In the genomic region with DNA sequence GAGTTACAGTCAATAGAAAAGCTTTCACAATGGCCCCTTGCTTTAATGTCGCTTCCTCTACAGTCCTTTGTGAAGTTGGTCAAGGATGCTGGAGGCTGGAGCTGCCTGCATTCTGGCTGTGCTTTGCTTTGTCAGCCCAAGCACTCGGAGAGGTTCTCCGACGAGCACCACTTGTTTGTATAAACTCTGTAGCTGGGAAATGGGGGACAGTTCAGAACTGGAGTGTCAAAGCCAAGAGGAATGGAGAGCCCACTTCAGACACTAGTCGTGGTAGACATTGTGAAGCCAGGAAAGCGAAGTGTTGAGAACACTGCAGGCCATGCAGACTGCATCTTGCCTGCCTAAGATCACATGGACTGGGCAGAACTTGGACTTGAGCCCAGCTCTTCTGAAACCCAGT, we compare ENCODE assay signal across 19 cellular contexts.
DNase-seq lines count a peak whose midpoint lies in the region; ATAC-seq, FAIRE-seq and TF ChIP-seq lines count a peak whose summit lies in the region.
"Had no signal": no experiment of that assay in that cellular context is flagged by ENCODE, and none has a peak within 500 bp of the region (broad histone marks: within the 10 kb centered on the region; RNA-seq: fewer than 3 reads in every experiment).

No MANE protein-coding gene starts in this region.

- H3K9ac ChIP-seq in H1 (replicated peaks in 1 of 4; ENCODE audit: extremely low read depth in 1 of 4, low read depth in 3 of 4, low read length in 3 of 4) = no peak overlapping the region
- H3K9ac ChIP-seq: BLaER1 treated with 17β-estradiol and CSF1 and Interleukin-3, amounts not matched to agents 10 nM and 100 nM had no signal

- no peak overlapping the region for H2BK120ac ChIP-seq in H1 (replicated peaks; ENCODE audit: low read depth, low read length)

- no peak overlapping the region for H2BK15ac ChIP-seq in H1 (ENCODE audit: low read length)

- no peaks in the 10 kb centered on the region for H3K79me1 ChIP-seq in H1 (ENCODE audit: low read depth, low read length)

- WGBS in H1 (ENCODE audit: extremely low coverage in 1 of 2, insufficient coverage in 1 of 2, insufficient read length in 1 of 2, insufficient replicate concordance in 2 of 2, low coverage in 1 of 2, low lambda C conversion rate in 2 of 2, missing lambda C conversion rate in 1 of 2), 2 experiments = 95% methylated on average over 6 of the region's 6 CpGs; no CpG with 5 or more reads in 1 of the 2 experiments
- 95% methylated on average over 6 of the region's 6 CpGs for WGBS in suprapubic skin
- 89 to 95% (median 93%) methylated on average over 6 of the region's 6 CpGs for WGBS in psoas muscle, 3 donors

- no peak overlapping the region for H3K23ac ChIP-seq in H1 (ENCODE audit: insufficient read length)

- H3K36me3 ChIP-seq in H1 (ENCODE audit: control insufficient read depth in 2 of 4, insufficient read depth in 4 of 4, low read length in 3 of 4) = no peaks in the 10 kb centered on the region
- no peaks in the 10 kb centered on the region for H3K36me3 ChIP-seq in suprapubic skin
- no peaks in the 10 kb centered on the region for H3K36me3 ChIP-seq in psoas muscle (ENCODE audit: insufficient read depth in 1 of 2, low read depth in 1 of 2)
- H3K36me3 ChIP-seq: BLaER1 treated with 17β-estradiol and CSF1 and Interleukin-3, amounts not matched to agents 10 nM and 100 nM; Peyer's patch had no signal

- H3K79me2 ChIP-seq in H1 (ENCODE audit: control insufficient read depth in 1 of 2, insufficient read depth in 2 of 2, low read length in 2 of 2) = no peaks in the 10 kb centered on the region

- FAIRE-seq in H1 (lab: Jason Lieb, UNC) = no peak
- FAIRE-seq: H54, HepG2 had no signal

- no peak for ATAC-seq in psoas muscle
- ATAC-seq: CD8-positive, alpha-beta T cell; HepG2; Right ventricle myocardium inferior had no signal

- no peak overlapping the region for H4K5ac ChIP-seq in H1 (ENCODE audit: insufficient read length, low read depth, low read length)

- no peaks in the 10 kb centered on the region for H3K4me1 ChIP-seq in H1 (replicated peaks in 1 of 4; ENCODE audit: control insufficient read depth in 3 of 4, insufficient read depth in 4 of 4, low read length in 3 of 4)
- peaks cover 37% of the 10 kb centered on the region for H3K4me1 ChIP-seq in suprapubic skin
- peaks cover 4% of the 10 kb centered on the region for H3K4me1 ChIP-seq in psoas muscle
- H3K4me1 ChIP-seq: Peyer's patch had no signal

- H3K27me3 ChIP-seq in H1 (replicated peaks in 1 of 4; ENCODE audit: control insufficient read depth in 3 of 4, extremely low read depth in 1 of 4, insufficient read depth in 3 of 4, low read length in 3 of 4) = no peaks in the 10 kb centered on the region; a peak in 1 of 7 replicates
- no peaks in the 10 kb centered on the region for H3K27me3 ChIP-seq in suprapubic skin
- no peaks in the 10 kb centered on the region for H3K27me3 ChIP-seq in psoas muscle (ENCODE audit: insufficient read depth in 3 of 3, low read length in 2 of 3)
- H3K27me3 ChIP-seq: BLaER1 treated with 17β-estradiol and CSF1 and Interleukin-3, amounts not matched to agents 10 nM and 100 nM; Peyer's patch had no signal

- no peak overlapping the region for H3K27ac ChIP-seq in H1 (ENCODE audit: low read depth, low read length)
- H3K27ac ChIP-seq in suprapubic skin = peak overlapping the region; percentile 43
- H3K27ac ChIP-seq in psoas muscle = no peak overlapping the region
- H3K27ac ChIP-seq: BLaER1 treated with 17β-estradiol and CSF1 and Interleukin-3, amounts not matched to agents 10 nM and 100 nM; Peyer's patch had no signal

- H3K4me3 ChIP-seq in H1 (ENCODE audit: extremely low read depth in 1 of 4, insufficient read depth in 2 of 4, low read depth in 3 of 4, low read length in 4 of 4) (no peak overlapping the region), suprapubic skin (no peak overlapping the region), psoas muscle (no peak overlapping the region)
- H3K4me3 ChIP-seq: BLaER1 treated with 17β-estradiol and CSF1 and Interleukin-3, amounts not matched to agents 10 nM and 100 nM; Peyer's patch had no signal

- H4K8ac ChIP-seq in H1 (ENCODE audit: extremely low read depth, insufficient read depth, low read length) = no peak overlapping the region

- H4K20me1 ChIP-seq in H1 (replicated peaks in 1 of 2; ENCODE audit: control insufficient read depth in 1 of 2, insufficient read depth in 2 of 2, low read length in 2 of 2) = no peaks in the 10 kb centered on the region
- H4K20me1 ChIP-seq: BLaER1 treated with 17β-estradiol and CSF1 and Interleukin-3, amounts not matched to agents 10 nM and 100 nM had no signal

- H2BK20ac ChIP-seq in H1 (ENCODE audit: low read length) = no peak overlapping the region

- H3K9me3 ChIP-seq in H1 (ENCODE audit: insufficient read depth in 2 of 2, low read depth in 1 of 2, low read length in 1 of 2) = no peaks in the 10 kb centered on the region
- H3K9me3 ChIP-seq in suprapubic skin = no peaks in the 10 kb centered on the region
- no peaks in the 10 kb centered on the region for H3K9me3 ChIP-seq in psoas muscle
- H3K9me3 ChIP-seq: BLaER1 treated with 17β-estradiol and CSF1 and Interleukin-3, amounts not matched to agents 10 nM and 100 nM; Peyer's patch had no signal

- no peak overlapping the region for H3K4me2 ChIP-seq in H1 (ENCODE audit: insufficient read depth in 1 of 2, low read depth in 2 of 2, low read length in 2 of 2)
- H3K4me2 ChIP-seq: BLaER1 treated with 17β-estradiol and CSF1 and Interleukin-3, amounts not matched to agents 10 nM and 100 nM had no signal

- no peak overlapping the region for H2AFZ ChIP-seq in H1 (ENCODE audit: low read length)

- POLR2A ChIA-PET in H1 (lab: Charles Lee; ENCODE audit: partially characterized antibody) = no interaction called here

- no peak for TF ChIP-seq RAD21 in H1 (IDR thresholded peaks at IDR 0.05 in 1 of 2, conservative IDR thresholded peaks at IDR 0.05 in 1 of 2; ENCODE audit: low read depth in 2 of 2, low read length in 2 of 2)

- TF ChIP-seq POLR2A in H1 (IDR thresholded peaks at IDR 0.05; ENCODE audit: control extremely low read depth in 1 of 2, low read depth in 2 of 2, low read length in 2 of 2) (no peak), suprapubic skin (IDR thresholded peaks at IDR 0.05) (no peak)

- H4K91ac ChIP-seq in H1 (replicated peaks; ENCODE audit: insufficient read length, low read length) = peak overlapping the region; percentile 34

- peak; percentile 43 for DNase-seq in DMS153 treated with DMSO at 0.1 percent for 48 hours (lab: John Stamatoyannopoulos, UW; ENCODE audit: unreplicated experiment)
- peak; percentile 65 for DNase-seq in NCI-H2029 (lab: John Stamatoyannopoulos, UW)
- DNase-seq in H1 (ENCODE audit: low read depth in 1 of 2, low spot score in 2 of 2) = no peak
- DNase-seq in suprapubic skin (ENCODE audit: low spot score in 2 of 2) = no peak
- no peak for DNase-seq in NCI-H128 (lab: John Stamatoyannopoulos, UW; ENCODE audit: unreplicated experiment)
- DNase-seq in psoas muscle = no peak
- DNase-seq in central memory CD4-positive, alpha-beta T cell = no peak
- DNase-seq: Calu3; CD8-positive, alpha-beta T cell; KG1; NCI-H1436 treated with DMSO at 0.1 percent for 48 hours; NCI-H2081; NCI-H526; Peyer's patch; SW 1271 had no signal

- H2BK12ac ChIP-seq in H1 (ENCODE audit: low read depth, low read length) = no peak overlapping the region

- TF ChIP-seq CTCF in H1 (IDR thresholded peaks at IDR 0.05; ENCODE audit: control extremely low read depth in 1 of 3, insufficient read depth in 1 of 3, low read depth in 1 of 3, low read length in 3 of 3) (no peak), suprapubic skin (IDR thresholded peaks at IDR 0.05) (no peak), psoas muscle (IDR thresholded peaks at IDR 0.05) (no peak)

- no peak for TF ChIP-seq EP300 in H1 (IDR thresholded peaks at IDR 0.05; ENCODE audit: borderline replicate concordance in 1 of 2, low read depth in 2 of 2, low read length in 2 of 2)
- no peak for TF ChIP-seq EP300 in suprapubic skin (IDR thresholded peaks at IDR 0.05)

- H3K56ac ChIP-seq in H1 (replicated peaks; ENCODE audit: insufficient read length, low read depth, low read length) = no peak overlapping the region

- H3K4ac ChIP-seq in H1 (replicated peaks; ENCODE audit: insufficient read length, low read depth, low read length) = no peak overlapping the region

- H3K18ac ChIP-seq in H1 (ENCODE audit: extremely low read depth, low read length) = no peak overlapping the region

- CTCF ChIA-PET in H1 (lab: Charles Lee; ENCODE audit: partially characterized antibody) = interaction anchor here (0.7 to 3.6 kb wide), 8 partner anchors 8 to 332 kb away, joined by 3 to 12 read pairs (median 3); no protein-coding TSS in a partner anchor

- no peak overlapping the region for H2AK5ac ChIP-seq in H1 (ENCODE audit: low read depth, low read length)

- H3K23me2 ChIP-seq in H1 (ENCODE audit: low read depth, low read length) = no peaks in the 10 kb centered on the region

- H3K14ac ChIP-seq in H1 (ENCODE audit: insufficient read length) = no peak overlapping the region

- no peak overlapping the region for H2BK5ac ChIP-seq in H1 (ENCODE audit: low read depth, low read length)

- intact Hi-C loops in psoas muscle (cut with DNase I) = loop anchor here in 1 of 2 donors (5.0 kb wide), 1 partner anchor 48 kb away; no protein-coding TSS in a partner anchor

TF ChIP-seq in H1, 55 proteins besides CTCF, POLR2A, EP300 and RAD21 (continues in another document):
- TF ChIP-seq SIX5 (IDR thresholded peaks at IDR 0.05; ENCODE audit: low read depth, low read length) (no peak), SIN3A (conservative IDR thresholded peaks at IDR 0.05 in 1 of 2, IDR thresholded peaks at IDR 0.05 in 1 of 2; ENCODE audit: low read depth in 1 of 2, low read length in 2 of 2) (no peak)

Comparison
In these comparisons a context has a peak if more than half of its experiments do, and no peak if none do; other contexts are left out.
1. DNase-seq: peak in DMS153 treated with DMSO at 0.1 percent for 48 hours (single experiment) and NCI-H2029 (single experiment); none in H1 (0 of 2), suprapubic skin (0 of 2), NCI-H128 (single experiment), psoas muscle (0 of 2) and central memory CD4-positive, alpha-beta T cell (single experiment).